ENCODE assay signal across 8 cellular contexts in the genomic region with DNA sequence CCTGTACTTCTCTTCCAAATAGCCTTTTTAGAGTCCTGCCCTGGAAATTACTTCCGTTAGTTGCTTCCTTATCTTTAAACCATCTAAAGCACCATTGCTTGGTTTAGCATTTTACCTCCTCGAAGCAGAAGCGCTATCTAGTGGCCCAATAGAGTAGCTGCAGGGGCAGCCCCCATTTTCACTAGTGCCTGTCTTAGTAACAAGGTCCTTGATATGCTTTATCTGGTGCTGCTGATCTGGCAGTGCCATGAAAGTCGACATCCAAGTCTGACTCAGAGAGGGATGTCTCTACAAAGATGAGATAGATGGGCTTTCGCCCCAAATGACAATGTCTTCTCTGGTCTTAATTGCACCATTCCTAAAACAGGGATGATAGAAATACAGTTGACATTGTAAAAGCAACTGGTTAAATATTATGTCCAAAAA. TPM values are rescaled to one million over a fixed set of nuclear protein-coding genes. Genes with fewer than 3 reads are reported as not detected.
DNase-seq lines count a peak whose midpoint lies in the region; TF ChIP-seq lines count a peak whose summit lies in the region.

No MANE protein-coding gene starts in this region.

- H3K36me3 ChIP-seq in Karpas-422 (ENCODE audit: insufficient read depth, low read length) = no peaks in the 10 kb centered on the region
- H3K36me3 ChIP-seq in PC-9 (ENCODE audit: low read depth) = no peaks in the 10 kb centered on the region
- no peaks in the 10 kb centered on the region for H3K36me3 ChIP-seq in esophagus squamous epithelium

- intact Hi-C loops in PC-9 (cut with micrococcal nuclease; ENCODE audit: unreplicated experiment) (loop anchor here (2.0 kb wide), 1 partner anchor 39 kb away; no protein-coding TSS in a partner anchor), esophagus squamous epithelium (cut with DNase I) (no loop called here)

- H2AFZ ChIP-seq in Karpas-422 (ENCODE audit: low read length) (peak overlapping the region; percentile 4; the same call in 1 of the 2 replicates), PC-9 (no peak overlapping the region)

- 0 out of 2 replicates have a peak, but pooled peaks cover 2% of the 10 kb centered on the region for H3K27me3 ChIP-seq in Karpas-422 (ENCODE audit: low read length)
- no peaks in the 10 kb centered on the region for H3K27me3 ChIP-seq in PC-9 (ENCODE audit: insufficient read depth, low read depth)
- H3K27me3 ChIP-seq in esophagus squamous epithelium = peaks cover 0 to 13% (median 0%) of the 10 kb centered on the region in 4 donors

- H3K79me2 ChIP-seq in Karpas-422 (ENCODE audit: low read length) (no peaks in the 10 kb centered on the region), PC-9 (ENCODE audit: low read depth) (no peaks in the 10 kb centered on the region)

- H3K27ac ChIP-seq in Karpas-422 (ENCODE audit: low read length) (no peak overlapping the region), PC-9 (no peak overlapping the region), esophagus squamous epithelium (no peak overlapping the region)

- H3K27me3 Mint-ChIP-seq in neural crest cell (ENCODE audit: low read depth) = peaks cover 5% of the 10 kb centered on the region

- CTCF ChIA-PET in PC-9 (lab: Charles Lee) = no interaction called here

- TF ChIP-seq POLR2A in esophagus squamous epithelium (IDR thresholded peaks at IDR 0.05) = no peak

- 2% methylated on average over 5 of the region's 5 CpGs for WGBS in esophagus squamous epithelium, 2 donors

- no peak overlapping the region for H3K27ac Mint-ChIP-seq in neural crest cell (ENCODE audit: unreplicated experiment)

- POLR2A ChIA-PET in PC-9 (lab: Charles Lee; ENCODE audit: unreplicated experiment) = no interaction called here

- no TSS peak for BruUV-seq in PC-9 (replicated peaks; lab: Mats Ljungman, UMichigan)

- no peak overlapping the region for H3K4me3 Mint-ChIP-seq in neural crest cell

- H3K4me3 ChIP-seq in Karpas-422 (ENCODE audit: low read length) (no peak overlapping the region), PC-9 (no peak overlapping the region), esophagus squamous epithelium (no peak overlapping the region)

- peaks cover 2% of the 10 kb centered on the region; the same call in 1 of the 2 replicates for H3K4me1 ChIP-seq in Karpas-422 (ENCODE audit: low read length)
- H3K4me1 ChIP-seq in PC-9 (replicated peaks; ENCODE audit: insufficient read depth) = no peaks in the 10 kb centered on the region
- no peaks in the 10 kb centered on the region for H3K4me1 ChIP-seq in esophagus squamous epithelium

- H3K4me2 ChIP-seq in Karpas-422 (ENCODE audit: low read depth, low read length, poor library complexity, severe bottlenecking) (no peak overlapping the region), PC-9 (no peak overlapping the region)

- no peaks in the 10 kb centered on the region for H3K4me1 Mint-ChIP-seq in neural crest cell

- no peaks in the 10 kb centered on the region for H4K20me1 ChIP-seq in Karpas-422 (ENCODE audit: insufficient read depth, low read depth, low read length)
- H4K20me1 ChIP-seq in PC-9 (ENCODE audit: insufficient read depth) = no peaks in the 10 kb centered on the region

- DNase-seq in AML-193 (lab: John Stamatoyannopoulos, UW) (peak; percentile 82 to 85), GM19240 (ENCODE audit: insufficient read length, low spot score) (peak; percentile 43), Karpas-422 (peak; percentile 89), PC-9 (peak; percentile 68 to 69), activated T-cell treated with anti-CD3 and anti-CD28 coated beads for 24 hours (ENCODE audit: low read depth) (peak; percentile 69), esophagus squamous epithelium (lab: John Stamatoyannopoulos, UW) (no peak), neural crest cell (ENCODE audit: low read depth, low spot score) (peak; percentile 68), stromal cell of bone marrow (ENCODE audit: low read depth) (peak; percentile 36)

- H3K36me3 Mint-ChIP-seq in neural crest cell (ENCODE audit: low read depth) = no peaks in the 10 kb centered on the region

- no peaks in the 10 kb centered on the region for H3F3A ChIP-seq in PC-9 (ENCODE audit: insufficient read depth, low read depth)

- peak; percentile 67 for TF ChIP-seq CTCF in PC-9 (conservative IDR thresholded peaks at IDR 0.05)
- peak; percentile 42 to 86 (median 76) for TF ChIP-seq CTCF in esophagus squamous epithelium (IDR thresholded peaks at IDR 0.05)
- peak; percentile 86 for TF ChIP-seq CTCF in neural crest cell (conservative IDR thresholded peaks at IDR 0.05)

- H3K9me3 ChIP-seq in Karpas-422 (ENCODE audit: low read length) (no peaks in the 10 kb centered on the region), PC-9 (ENCODE audit: insufficient read depth, low read depth) (no peaks in the 10 kb centered on the region), esophagus squamous epithelium (no peaks in the 10 kb centered on the region)

- H3K9me3 Mint-ChIP-seq in neural crest cell = no peaks in the 10 kb centered on the region

- H3K9ac ChIP-seq in Karpas-422 (ENCODE audit: low read length) = no peak overlapping the region

- no peaks in the 10 kb centered on the region for H3K9me2 ChIP-seq in Karpas-422 (replicated peaks; ENCODE audit: insufficient read depth, low read length)
- H3K9me2 ChIP-seq in PC-9 (ENCODE audit: insufficient read depth) = no peaks in the 10 kb centered on the region

RNA-seq across cellular contexts. Expression of gene CIT, which starts 25.0 kb away (rescaled TPM):
- 16.5 and 29.0 TPM in 2 replicates for total RNA-seq in Karpas-422 (2014; rRNA removed; shearing (Covaris generic); ENCODE audit: low replicate concordance)
- total RNA-seq in PC-9 (2021) (73.9 and 81.8 TPM in 2 replicates), esophagus squamous epithelium (10 to 100 TPM in 3 of 4 donors, 1 to 10 TPM in 1; 6.7 to 23.1 (median 13.9) TPM), neural crest cell (80.6 and 85.9 TPM in 2 replicates)
